ENCODE assay signal across 12 cellular contexts in the genomic region with DNA sequence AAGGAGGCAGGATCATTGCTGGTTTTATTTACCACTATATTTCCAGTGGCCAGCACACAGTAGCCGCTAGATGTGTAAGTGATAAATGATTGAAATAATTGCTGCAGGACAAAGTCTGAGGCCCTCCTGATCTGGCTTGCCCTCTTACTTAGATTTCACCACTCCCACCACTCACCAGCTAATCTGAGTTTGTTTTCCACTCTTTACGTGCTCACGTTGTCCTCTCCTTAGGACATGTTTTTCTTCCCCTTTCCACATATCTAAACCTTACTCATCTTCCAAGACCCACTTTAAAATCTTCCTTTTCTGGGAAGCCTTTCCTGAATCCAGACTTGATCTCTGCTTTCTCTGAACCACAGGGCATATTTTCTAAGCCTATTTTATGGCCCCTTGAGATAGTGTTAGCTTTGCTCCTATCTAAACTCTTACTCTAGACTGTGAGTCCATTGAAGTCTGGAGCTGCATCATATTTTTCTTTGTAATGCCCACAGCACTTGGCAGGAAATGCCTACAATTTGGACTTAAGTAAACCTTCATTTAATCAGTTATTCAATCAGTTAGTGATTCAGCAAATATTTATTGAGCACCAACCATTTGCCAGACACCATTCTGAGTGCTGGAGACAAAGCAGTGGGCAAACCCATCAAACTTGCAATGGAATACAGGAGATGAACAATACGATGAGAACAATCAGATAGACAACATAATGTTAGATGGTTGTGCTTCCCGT. TPM values are rescaled to one million over a fixed set of nuclear protein-coding genes. Genes with fewer than 3 reads are reported as not detected.
DNase-seq lines count a peak whose midpoint lies in the region; ATAC-seq, FAIRE-seq and TF ChIP-seq lines count a peak whose summit lies in the region.
"Had no signal": no experiment of that assay in that cellular context is flagged by ENCODE, and none has a peak within 500 bp of the region (broad histone marks: within the 10 kb centered on the region; RNA-seq: fewer than 3 reads in every experiment).

No MANE protein-coding gene starts in this region.

- TF ChIP-seq EP300 in HepG2 (IDR thresholded peaks at IDR 0.05; ENCODE audit: low read depth in 2 of 2, low read length in 2 of 2) (no peak), HepG2 (CRISPR knock-in tag; IDR thresholded peaks at IDR 0.05; ENCODE audit: borderline replicate concordance) (no peak)

- peaks cover 0 to 3% (median 0%) of the 10 kb centered on the region in 4 donors for H3K36me3 ChIP-seq in liver (ENCODE audit: control insufficient read depth in 4 of 4, insufficient read depth in 3 of 4, low read depth in 1 of 4, low read length in 3 of 4)
- no peaks in the 10 kb centered on the region for H3K36me3 ChIP-seq in HepG2 (replicated peaks in 1 of 2; ENCODE audit: control insufficient read depth in 1 of 2, insufficient read depth in 2 of 2, low read length in 2 of 2)
- no peaks in the 10 kb centered on the region for H3K36me3 ChIP-seq in mucosa of rectum (ENCODE audit: control insufficient read depth in 2 of 2, insufficient read depth in 2 of 2, low read length in 2 of 2)
- peaks cover 5% of the 10 kb centered on the region for H3K36me3 ChIP-seq in upper lobe of right lung
- H3K36me3 ChIP-seq in PC-3 (ENCODE audit: low read depth, low read length): no peaks in the 10 kb centered on the region

- H3K4me2 ChIP-seq in HepG2 (ENCODE audit: low read depth, low read length) (no peak overlapping the region), PC-3 (ENCODE audit: low read length) (no peak overlapping the region)

- intact Hi-C loops in HepG2 (cut with micrococcal nuclease; ENCODE audit: unreplicated experiment) (no loop called here), upper lobe of right lung (cut with DNase I) (no loop called here), PC-3 (cut with micrococcal nuclease) (no loop called here)

- peak overlapping the region in 2 of 3 donors; percentile 16 to 39 for H3K4me3 ChIP-seq in liver (ENCODE audit: low read depth in 1 of 3, low read length in 3 of 3)
- no peak overlapping the region for H3K4me3 ChIP-seq in HepG2 (replicated peaks in 1 of 3; ENCODE audit: insufficient read depth in 1 of 3, low read depth in 2 of 3, low read length in 3 of 3)
- H3K4me3 ChIP-seq in cardiac fibroblast (replicated peaks in 1 of 2; ENCODE audit: low read depth in 2 of 2, low read length in 2 of 2): peak overlapping the region; percentile 12 to 61
- H3K4me3 ChIP-seq in mucosa of rectum (ENCODE audit: low read length in 2 of 2): peak overlapping the region; percentile 49 to 57
- H3K4me3 ChIP-seq in upper lobe of right lung: peak overlapping the region; percentile 55
- H3K4me3 ChIP-seq in PC-3 (ENCODE audit: low read length): no peak overlapping the region
- H3K4me3 ChIP-seq: SK-N-MC had no signal

- CTCF ChIA-PET in HepG2 (lab: Yijun Ruan, JAX; ENCODE audit: low intra/inter-chr PET ratio, low total read pairs) (no interaction called here), PC-3 (lab: Charles Lee) (no interaction called here)

- TF ChIP-seq CTCF in liver (IDR thresholded peaks at IDR 0.05; ENCODE audit: low read depth, low read length, missing input control) (no peak), HepG2 (CRISPR knock-in tag; IDR thresholded peaks at IDR 0.05) (no peak), cardiac fibroblast (IDR thresholded peaks at IDR 0.05; ENCODE audit: low read depth, low read length) (no peak), upper lobe of right lung (IDR thresholded peaks at IDR 0.05) (no peak), D721Med (IDR thresholded peaks at IDR 0.05; ENCODE audit: insufficient read depth, missing control alignments) (no peak), PC-3 (conservative IDR thresholded peaks at IDR 0.05; ENCODE audit: low read depth, low read length) (no peak)

- H4K20me1 ChIP-seq in HepG2 (ENCODE audit: insufficient read depth, low read length): no peaks in the 10 kb centered on the region
- no peaks in the 10 kb centered on the region for H4K20me1 ChIP-seq in PC-3 (ENCODE audit: low read length)

- DNase-seq in HepG2 (ENCODE audit: low spot score) (no peak), cardiac fibroblast (ENCODE audit: low read depth in 2 of 2) (peak; percentile 27 to 36), upper lobe of right lung (no peak), D721Med (ENCODE audit: insufficient read length, low spot score) (no peak), T-helper 9 cell (no peak), PC-3 (no peak)
- DNase-seq: activated CD4-positive, alpha-beta T cell treated with anti-CD3 and anti-CD28 coated beads for 1 hour; activated gamma-delta T cell treated with Interleukin-2 at 50 U/mL for 16 hours; stimulated activated CD4-positive, alpha-beta T cell treated with anti-CD3 and anti-CD28 coated beads, Interleukin-2, amount 100 ng/mL, for 24 hours had no signal

- H2AFZ ChIP-seq in HepG2 (ENCODE audit: low read length) (no peak overlapping the region), PC-3 (ENCODE audit: low read length) (no peak overlapping the region)

- H3K4me1 ChIP-seq in liver (ENCODE audit: control insufficient read depth in 4 of 4, insufficient read depth in 4 of 4, low read length in 3 of 4): peaks cover 0 to 8% (median 1%) of the 10 kb centered on the region in 4 donors
- H3K4me1 ChIP-seq in HepG2 (ENCODE audit: insufficient read depth, low read length): no peaks in the 10 kb centered on the region
- H3K4me1 ChIP-seq in mucosa of rectum (ENCODE audit: control insufficient read depth in 2 of 2, insufficient read depth in 2 of 2, low read length in 2 of 2): peaks cover 5 to 10% of the 10 kb centered on the region in 2 donors
- peaks cover 6% of the 10 kb centered on the region for H3K4me1 ChIP-seq in upper lobe of right lung
- no peaks in the 10 kb centered on the region for H3K4me1 ChIP-seq in PC-3 (ENCODE audit: insufficient read depth, low read length)

- H3K27me3 ChIP-seq in liver (ENCODE audit: control insufficient read depth in 4 of 4, insufficient read depth in 4 of 4, low read length in 3 of 4) (no peaks in the 10 kb centered on the region), HepG2 (ENCODE audit: control insufficient read depth in 1 of 2, insufficient read depth in 2 of 2, low read length in 2 of 2) (no peaks in the 10 kb centered on the region), mucosa of rectum (ENCODE audit: control insufficient read depth in 2 of 2, insufficient read depth in 2 of 2, low read length in 2 of 2) (no peaks in the 10 kb centered on the region), upper lobe of right lung (no peaks in the 10 kb centered on the region), PC-3 (ENCODE audit: low read length) (no peaks in the 10 kb centered on the region)

- TF ChIP-seq POLR2A in HepG2 (IDR thresholded peaks at IDR 0.05; ENCODE audit: insufficient read depth in 1 of 2, low read depth in 2 of 2, low read length in 2 of 2): no peak

- no peaks in the 10 kb centered on the region for H3K9me3 ChIP-seq in liver (ENCODE audit: control insufficient read depth in 4 of 4, low read length in 3 of 4)
- H3K9me3 ChIP-seq in HepG2 (ENCODE audit: low read length): 0 out of 2 replicates have a peak, but pooled peaks cover 3% of the 10 kb centered on the region
- H3K9me3 ChIP-seq in mucosa of rectum (ENCODE audit: control insufficient read depth in 2 of 2, low read length in 2 of 2): no peaks in the 10 kb centered on the region
- H3K9me3 ChIP-seq in upper lobe of right lung: no peaks in the 10 kb centered on the region
- H3K9me3 ChIP-seq in PC-3 (ENCODE audit: low read length): no peaks in the 10 kb centered on the region

- peak overlapping the region; percentile 5 to 21 for H3K27ac ChIP-seq in liver (ENCODE audit: low read depth in 1 of 2, low read length in 2 of 2)
- H3K27ac ChIP-seq in HepG2 (ENCODE audit: extremely low read length, insufficient read depth, low read length): no peak overlapping the region
- H3K27ac ChIP-seq in mucosa of rectum (ENCODE audit: low read depth in 2 of 2, low read length in 2 of 2): no peak overlapping the region
- peak overlapping the region; percentile 12 for H3K27ac ChIP-seq in upper lobe of right lung
- H3K27ac ChIP-seq in PC-3 (ENCODE audit: low read length): no peak overlapping the region
- H3K27ac ChIP-seq: SK-N-MC had no signal

- TF ChIP-seq RAD21 in liver (IDR thresholded peaks at IDR 0.05): no peak
- no peak for TF ChIP-seq RAD21 in HepG2 (CRISPR knock-in tag; IDR thresholded peaks at IDR 0.05)

- H3F3A ChIP-seq in PC-3 (ENCODE audit: low read length, unreplicated experiment): no peaks in the 10 kb centered on the region

- no peaks in the 10 kb centered on the region for H3K9me2 ChIP-seq in PC-3 (replicated peaks; ENCODE audit: low read length)

- POLR2A ChIA-PET in HepG2 (lab: Yijun Ruan, JAX) (no interaction called here), PC-3 (lab: Charles Lee; ENCODE audit: unreplicated experiment) (no interaction called here)

- H3K79me2 ChIP-seq in HepG2 (ENCODE audit: insufficient read depth, low read length) (no peaks in the 10 kb centered on the region), PC-3 (ENCODE audit: low read length) (no peaks in the 10 kb centered on the region)

- BruUV-seq in HepG2 (replicated peaks; lab: Mats Ljungman, UMichigan) (no TSS peak), PC-3 (replicated peaks; lab: Mats Ljungman, UMichigan) (no TSS peak)

- peak overlapping the region; percentile 1 to 21 for H3K9ac ChIP-seq in liver (ENCODE audit: low read depth in 1 of 2, low read length in 2 of 2)
- H3K9ac ChIP-seq in HepG2 (ENCODE audit: insufficient read depth, low read depth, low read length): no peak overlapping the region
- H3K9ac ChIP-seq in mucosa of rectum (ENCODE audit: low read depth in 1 of 2, low read length in 2 of 2): no peak overlapping the region
- H3K9ac ChIP-seq in PC-3 (ENCODE audit: low read length): no peak overlapping the region

- 29% methylated on average over 5 of the region's 5 CpGs for WGBS in liver
- WGBS in HepG2 (ENCODE audit: low lambda C conversion rate): 1% methylated on average over 5 of the region's 5 CpGs

- no peak for ATAC-seq in HepG2
- peak; percentile 34 for ATAC-seq in upper lobe of right lung
- no peak for ATAC-seq in PC-3

- in situ Hi-C loops in HepG2 (cut with HindIII; ENCODE audit: extremely low pct_ligation_motif_present, low pct_unique_long_range_greater_than_20kb): no loop called here

- FAIRE-seq in HepG2 (lab: Jason Lieb, UNC): no peak
- FAIRE-seq in D721Med (lab: Jason Lieb, UNC): no peak

RNA-seq across cellular contexts. Expression of a gene that starts 2.4 kb away (rescaled TPM):
- total RNA-seq in liver (10 to 100 TPM; 14.5 to 23.3 TPM), HepG2 (2016; rRNA removed; fragmentation: Illumina TruSeq; extraction: Trizol) (0.22 and 0.34 TPM in 2 replicates), upper lobe of right lung (45.9 TPM), PC-3 (2014; rRNA removed) (0.06 TPM in 1 of 2 replicates, not detected in the other)
- polyA plus RNA-seq in liver (1 to 10 TPM; 5.4 to 5.6 TPM), HepG2 (2011; rRNA removed) (0.07 TPM in 2 replicates)
- total RNA-seq in HepG2 (2016; cell fraction: cytosol; rRNA removed; fragmentation: Illumina TruSeq; extraction: Trizol; ENCODE audit: low read depth): not detected in 2 replicates
- total RNA-seq in HepG2 (2016; cell fraction: insoluble cytoplasmic fraction; rRNA removed; fragmentation: Illumina TruSeq; extraction: Trizol): 0.26 and 0.27 TPM in 2 replicates
- total RNA-seq in HepG2 (2016; cell fraction: membrane; rRNA removed; fragmentation: Illumina TruSeq; extraction: Trizol): 0.07 and 0.19 TPM in 2 replicates
- 0.34 and 0.84 TPM in 2 replicates for total RNA-seq in HepG2 (2016; cell fraction: nucleus; rRNA removed; fragmentation: Illumina TruSeq; extraction: Trizol)
- polyA plus RNA-seq in HepG2 (2011; cell fraction: cytosol; rRNA removed): 0.01 and 0.08 TPM in 2 replicates
- 0.05 TPM in 2 replicates for polyA plus RNA-seq in HepG2 (2011; cell fraction: nucleus; rRNA removed)
- 0.05 and 0.11 TPM in 2 replicates for polyA plus RNA-seq in HepG2 (2012)
- 0.02 TPM in 1 of 2 replicates, not detected in the other for polyA plus RNA-seq in HepG2 (2016; cell fraction: cytosol; fragmentation: Illumina TruSeq; extraction: Trizol; ENCODE audit: low read depth)
- polyA plus RNA-seq in HepG2 (2016; cell fraction: insoluble cytoplasmic fraction; fragmentation: Illumina TruSeq; extraction: Trizol; ENCODE audit: low read depth): 0.16 and 0.27 TPM in 2 replicates
- 0.03 and 0.05 TPM in 2 replicates for polyA plus RNA-seq in HepG2 (2016; cell fraction: membrane; fragmentation: Illumina TruSeq; extraction: Trizol; ENCODE audit: low read depth)
- polyA plus RNA-seq in HepG2 (2016; cell fraction: nucleus; fragmentation: Illumina TruSeq; extraction: Trizol; ENCODE audit: insufficient read depth, low read depth): 0.11 and 0.15 TPM in 2 replicates
- 0.32 and 4.3 TPM in 2 replicates for polyA minus RNA-seq in HepG2 (2011; rRNA and poly(A)+ RNA removed; ENCODE audit: low replicate concordance)
- polyA minus RNA-seq in HepG2 (2011; cell fraction: cytosol; rRNA and poly(A)+ RNA removed): 0.09 and 0.20 TPM in 2 replicates
- 0.37 and 0.52 TPM in 2 replicates for polyA minus RNA-seq in HepG2 (2011; cell fraction: nucleus; rRNA and poly(A)+ RNA removed)

Comparison
In these comparisons a context has a peak if more than half of its experiments do, and no peak if none do; other contexts are left out.
1. H3K27ac ChIP-seq: peak in liver (2 of 2) and upper lobe of right lung (single experiment); none in HepG2 (single experiment), mucosa of rectum (0 of 2) and PC-3 (single experiment).
2. H3K4me3 ChIP-seq: peak in liver (2 of 3), cardiac fibroblast (2 of 2), mucosa of rectum (2 of 2) and upper lobe of right lung (single experiment); none in HepG2 (0 of 3) and PC-3 (single experiment).
3. H3K9ac ChIP-seq: peak in liver (2 of 2); none in HepG2 (single experiment), mucosa of rectum (0 of 2) and PC-3 (single experiment).
4. RNA of a gene that starts 2.4 kb away (total RNA-seq): 45.9 TPM in upper lobe of right lung (single experiment) and 14.5 to 23.3 TPM in liver; 0.07 to 0.84 TPM in HepG2 and 0.06 TPM in PC-3; every median in the first group is over 4 times any median in the second.
5. DNase-seq: peak in cardiac fibroblast (2 of 2); none in HepG2 (single experiment), upper lobe of right lung (single experiment), D721Med (single experiment), T-helper 9 cell (single experiment) and PC-3 (single experiment).